ENCODE assay signal across 8 cellular contexts in the genomic region with DNA sequence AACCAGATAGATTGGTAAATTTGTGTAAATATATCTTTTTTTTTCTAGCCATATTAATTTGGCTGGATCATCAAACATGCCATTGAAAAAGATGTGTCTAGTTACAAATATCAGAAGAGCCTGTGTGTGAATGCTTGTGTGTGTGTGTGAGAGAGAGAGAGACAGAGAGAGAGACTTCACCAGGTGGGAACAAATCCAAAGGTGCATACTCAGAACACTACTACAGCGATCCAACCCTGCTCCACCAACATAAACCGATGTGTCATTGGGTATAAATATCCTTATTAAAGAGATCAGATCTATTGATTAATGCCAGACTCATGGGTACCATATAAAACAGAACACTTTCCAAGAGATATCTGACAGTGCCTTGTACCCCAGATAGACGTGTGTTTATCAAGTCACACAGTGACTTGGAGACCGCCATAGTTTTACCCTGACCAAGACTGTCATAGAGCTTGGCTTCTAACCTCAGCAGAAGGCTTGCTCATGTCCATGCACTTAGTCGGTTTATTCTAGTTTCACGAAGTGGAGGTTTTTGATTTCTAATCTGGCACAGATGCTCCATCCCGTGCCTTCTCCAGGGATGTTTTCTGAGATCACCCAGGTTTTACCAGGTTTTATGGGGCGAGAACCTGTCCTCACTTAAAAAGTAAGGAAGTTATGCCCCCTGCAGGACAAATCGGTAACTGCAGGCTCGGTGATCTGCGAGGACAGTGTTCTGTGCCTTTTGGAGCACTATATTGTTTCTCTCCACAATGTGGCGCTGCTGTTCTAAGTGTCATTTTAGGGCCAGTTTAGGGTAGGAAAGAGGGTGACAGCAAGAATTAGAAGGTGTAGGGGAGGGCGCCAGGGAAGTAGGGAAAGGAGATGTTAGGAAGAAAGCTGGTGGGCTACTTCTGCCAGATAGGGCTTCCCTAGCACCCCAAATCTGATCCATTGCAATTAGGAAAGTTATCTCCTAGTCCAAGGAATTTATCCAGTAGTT. TPM values are rescaled to one million over a fixed set of nuclear protein-coding genes. Genes with fewer than 3 reads are reported as not detected.
DNase-seq lines count a peak whose midpoint lies in the region; ATAC-seq, FAIRE-seq and TF ChIP-seq lines count a peak whose summit lies in the region.

No MANE protein-coding gene starts in this region.

- no peak overlapping the region for H3K27ac ChIP-seq in left lung

- peak; percentile 69 for FAIRE-seq in colon (lab: Jason Lieb, UNC)

- peaks cover 2% of the 10 kb centered on the region for H3K27me3 Mint-ChIP-seq in activated CD4-positive, alpha-beta T cell treated with anti-CD3 and anti-CD28 coated beads for 36 hours

- no peak overlapping the region for H3K27ac Mint-ChIP-seq in activated CD4-positive, alpha-beta T cell treated with anti-CD3 and anti-CD28 coated beads for 36 hours

- CTCF ChIA-PET in AG04449 (lab: Yijun Ruan, JAX): interaction anchor here (0.6 to 7.5 kb wide), 68 partner anchors 10 to 587 kb away, joined by 3 to 555 read pairs (median 5); a partner anchor contains a TSS
- CTCF ChIA-PET in activated CD4-positive, alpha-beta T cell treated with anti-CD3 and anti-CD28 coated beads for 36 hours (lab: Charles Lee): interaction anchor here (0.6 to 6.8 kb wide), 32 partner anchors 9 to 454 kb away, joined by 3 to 236 read pairs (median 4); a partner anchor contains a TSS

- no peaks in the 10 kb centered on the region for H3K9me3 ChIP-seq in left lung

- peak overlapping the region; percentile 7 for H3K4me3 Mint-ChIP-seq in activated CD4-positive, alpha-beta T cell treated with anti-CD3 and anti-CD28 coated beads for 36 hours

- POLR2A ChIA-PET in AG04449 (lab: Yijun Ruan, JAX): interaction anchor here (0.8 to 1.1 kb wide), 2 partner anchors 71 to 129 kb away, joined by 3 to 4 read pairs; no protein-coding TSS in a partner anchor
- POLR2A ChIA-PET in activated CD4-positive, alpha-beta T cell treated with anti-CD3 and anti-CD28 coated beads for 36 hours (lab: Charles Lee): no interaction called here

- intact Hi-C loops in activated CD4-positive, alpha-beta T cell treated with anti-CD3 and anti-CD28 coated beads for 36 hours (cut with DNase I, micrococcal nuclease): loop anchor here (1.0 to 10.0 kb wide), 8 partner anchors 48 to 589 kb away; no protein-coding TSS in a partner anchor
- intact Hi-C loops in left lung (cut with DNase I): loop anchor here (5.0 to 10.0 kb wide), 3 partner anchors 89 to 129 kb away; a partner anchor contains a TSS

- H3K9me3 Mint-ChIP-seq in activated CD4-positive, alpha-beta T cell treated with anti-CD3 and anti-CD28 coated beads for 36 hours (ENCODE audit: low read depth): no peaks in the 10 kb centered on the region

- peaks cover 5% of the 10 kb centered on the region for H3K4me1 Mint-ChIP-seq in activated CD4-positive, alpha-beta T cell treated with anti-CD3 and anti-CD28 coated beads for 36 hours

- ATAC-seq in GM18909 (IDR thresholded peaks at IDR 0.05; ENCODE audit: poor library complexity, unreplicated experiment) (peak; percentile 76), HG03521 (IDR thresholded peaks at IDR 0.05; ENCODE audit: unreplicated experiment) (peak; percentile 80), left lung (peak; percentile 100)
- peak; percentile 98 for ATAC-seq in activated CD4-positive, alpha-beta T cell treated with anti-CD3 and anti-CD28 coated beads for 36 hours

- no peaks in the 10 kb centered on the region for H3K4me1 ChIP-seq in left lung

- H3K36me3 ChIP-seq in left lung: no peaks in the 10 kb centered on the region

- no peaks in the 10 kb centered on the region for H3K36me3 Mint-ChIP-seq in activated CD4-positive, alpha-beta T cell treated with anti-CD3 and anti-CD28 coated beads for 36 hours (ENCODE audit: low read depth)

- H3K27me3 ChIP-seq in left lung: no peaks in the 10 kb centered on the region

- peak; percentile 89 for TF ChIP-seq CTCF in AG04449 (IDR thresholded peaks at IDR 0.05; ENCODE audit: insufficient read depth, low read length, missing control alignments)
- peak; percentile 97 to 99 for TF ChIP-seq CTCF in left lung (IDR thresholded peaks at IDR 0.05)

- H3K4me3 ChIP-seq in AG04449 (ENCODE audit: low read depth, low read length) (no peak overlapping the region), left lung (no peak overlapping the region)

- peak; percentile 55 for DNase-seq in AG04449 (ENCODE audit: low read depth, low spot score)
- peak; percentile 80 for DNase-seq in NCI-H526 treated with DMSO at 0.1 percent for 48 hours (lab: John Stamatoyannopoulos, UW)
- peak; percentile 98 for DNase-seq in activated CD4-positive, alpha-beta T cell treated with anti-CD3 and anti-CD28 coated beads for 36 hours
- DNase-seq in left lung: peak in 1 of 2 donors; percentile 88
- DNase-seq in stimulated activated CD4-positive, alpha-beta T cell treated with anti-CD3 and anti-CD28 coated beads, Interleukin-4, amount 100 ng/mL, for 48 hours (ENCODE audit: low read depth in 2 of 2): peak; percentile 93 to 99

RNA-seq across cellular contexts. Expression of a gene that starts 29.3 kb away (rescaled TPM):
- under 1 TPM; 0.40 to 0.43 TPM for total RNA-seq in activated CD4-positive, alpha-beta T cell treated with anti-CD3 and anti-CD28 coated beads for 36 hours
- under 1 TPM in 1 of 2 donors, not detected in 1; 0.13 TPM for total RNA-seq in left lung
